ENCODE assay signal across 10 cellular contexts in genomic region chr4:159390648-159391047, GRCh38.
DNase-seq lines count a peak whose midpoint lies in the region; ATAC-seq and TF ChIP-seq lines count a peak whose summit lies in the region.
"Had no signal": no experiment of that assay in that cellular context is flagged by ENCODE, and none has a peak within 500 bp of the region (broad histone marks: within the 10 kb centered on the region; RNA-seq: fewer than 3 reads in every experiment).

No MANE protein-coding gene starts in this region.

- intact Hi-C loops in tibial artery (cut with DNase I; ENCODE audit: low total_unique reads), result no loop called here

- TF ChIP-seq CTCF in HFF-Myc (IDR thresholded peaks at IDR 0.05; ENCODE audit: low read depth, low read length, missing control alignments) (no peak), fibroblast of pulmonary artery (IDR thresholded peaks at IDR 0.05; ENCODE audit: low read length, missing control alignments) (no peak), tibial artery (IDR thresholded peaks at IDR 0.05) (no peak)

- H3K4me3 ChIP-seq in HFF-Myc (replicated peaks; ENCODE audit: low read depth, low read length) (no peak overlapping the region), fibroblast of pulmonary artery (replicated peaks; ENCODE audit: low read depth, low read length) (no peak overlapping the region), tibial artery (no peak overlapping the region)
- H3K4me3 ChIP-seq: right atrium auricular region had no signal

- ATAC-seq in SK-N-SH treated with all-trans-retinoic acid at 6 μM for 48 hours (peak; percentile 94), HG03175 (IDR thresholded peaks at IDR 0.05; ENCODE audit: unreplicated experiment) (no peak)

- peaks cover 0 to 34% (median 2%) of the 10 kb centered on the region in 4 donors for H3K4me1 ChIP-seq in tibial artery
- H3K4me1 ChIP-seq: right atrium auricular region had no signal

- no peaks in the 10 kb centered on the region for H3K9me3 ChIP-seq in tibial artery

- peak; percentile 89 for DNase-seq in HFF-Myc (ENCODE audit: extremely low read depth, low read depth)
- DNase-seq in fibroblast of pulmonary artery (ENCODE audit: low read depth), result peak; percentile 97
- no peak for DNase-seq in tibial artery
- no peak for DNase-seq in NOMO-1 (lab: John Stamatoyannopoulos, UW; ENCODE audit: unreplicated experiment in 2 of 2)
- no peak for DNase-seq in retina
- DNase-seq: central memory CD4-positive, alpha-beta T cell; NCI-H1417 had no signal

- H3K27ac ChIP-seq in tibial artery, result peak overlapping the region; percentile 28 to 36
- H3K27ac ChIP-seq: right atrium auricular region had no signal

- H3K27me3 ChIP-seq in tibial artery, result no peaks in the 10 kb centered on the region
- H3K27me3 ChIP-seq: right atrium auricular region had no signal

- no peaks in the 10 kb centered on the region for H3K36me3 ChIP-seq in tibial artery
- H3K36me3 ChIP-seq: right atrium auricular region had no signal

TF ChIP-seq in SK-N-SH treated with all-trans-retinoic acid at 6 μM for 48 hours, 23 proteins besides CTCF, POLR2A, EP300 and RAD21:
- TF ChIP-seq ZC3H10 (CRISPR knock-in tag; IDR thresholded peaks at IDR 0.05) (no peak), ZFP30 (CRISPR knock-in tag; IDR thresholded peaks at IDR 0.05) (no peak), TCF4 (CRISPR knock-in tag; IDR thresholded peaks at IDR 0.05; ENCODE audit: borderline replicate concordance) (no peak), RARB (CRISPR knock-in tag; IDR thresholded peaks at IDR 0.05) (no peak), ISL1 (CRISPR knock-in tag; IDR thresholded peaks at IDR 0.05) (peak; percentile 29; the same call in 1 of the 2 replicates), ZNF565 (CRISPR knock-in tag; conservative IDR thresholded peaks at IDR 0.05; ENCODE audit: low read depth) (no peak)
TF ChIP-seq in SK-N-SH treated with all-trans-retinoic acid at 6 μM for 48 hours: peak in this region for 1.

Comparison
In these comparisons a context has a peak if more than half of its experiments do, and no peak if none do; other contexts are left out.
1. DNase-seq: peak in HFF-Myc (single experiment) and fibroblast of pulmonary artery (single experiment); none in tibial artery (0 of 2), NOMO-1 (0 of 2) and retina (single experiment).